ENCODE assay signal across 32 cellular contexts in the genomic region with DNA sequence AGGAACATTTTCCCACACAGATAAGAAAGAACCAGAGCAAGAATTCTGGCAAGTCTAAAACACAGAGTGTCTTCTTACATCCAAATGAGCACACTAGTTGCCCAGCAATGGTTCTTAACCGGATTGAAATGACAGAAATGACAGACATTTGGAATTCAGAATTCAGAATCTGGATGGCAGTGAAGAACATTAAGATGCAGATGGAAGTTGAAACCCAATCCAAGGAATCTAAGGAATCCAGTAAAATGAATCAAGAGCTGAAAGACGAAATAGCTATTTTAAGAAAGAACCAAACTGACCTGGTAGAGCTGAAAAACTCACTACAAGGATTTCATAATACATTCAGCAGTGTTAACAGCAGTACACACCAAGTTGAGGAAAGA. TPM values are rescaled to one million over a fixed set of nuclear protein-coding genes. Genes with fewer than 3 reads are reported as not detected.
DNase-seq lines count a peak whose midpoint lies in the region; ATAC-seq, FAIRE-seq and TF ChIP-seq lines count a peak whose summit lies in the region.
"Had no signal": no experiment of that assay in that cellular context is flagged by ENCODE, and none has a peak within 500 bp of the region (broad histone marks: within the 10 kb centered on the region; RNA-seq: fewer than 3 reads in every experiment).

No MANE protein-coding gene starts in this region.

- H3K4me1 Mint-ChIP-seq in T-helper 2 cell treated with Interferon-gamma antibody and Interleukin-4, amounts not matched to agents 5 μg/mL and 100 μg/mL, for 36 hours (ENCODE audit: low read depth) = peaks cover 20% of the 10 kb centered on the region
- H3K4me1 Mint-ChIP-seq in activated naive CD8-positive, alpha-beta T cell (ENCODE audit: low read depth) = peaks cover 31% of the 10 kb centered on the region

- H4K5ac ChIP-seq in IMR-90 (ENCODE audit: low read depth, low read length) = no peak overlapping the region

- no peak overlapping the region for H3K18ac ChIP-seq in IMR-90 (ENCODE audit: low read depth, low read length)

- CTCF ChIA-PET in IMR-90 (lab: Yijun Ruan, JAX) = no interaction called here

- TF ChIP-seq POLR2A in IMR-90 (IDR thresholded peaks at IDR 0.05; ENCODE audit: low read depth, low read length) = no peak

- H3K27me3 Mint-ChIP-seq in T-helper 2 cell treated with Interferon-gamma antibody and Interleukin-4, amounts not matched to agents 5 μg/mL and 100 μg/mL, for 36 hours (ENCODE audit: low read depth) = no peaks in the 10 kb centered on the region
- H3K27me3 Mint-ChIP-seq in activated naive CD8-positive, alpha-beta T cell = no peaks in the 10 kb centered on the region
- H3K27me3 Mint-ChIP-seq: CD4-positive, CD25-positive, alpha-beta regulatory T cell; dendritic cell treated with granulocyte-macrophage colony-stimulating factor and Interleukin-4, amounts not matched to agents 40 ng/mL and 50 ng/mL, for 4 days; naive B cell; progenitor cell of endocrine pancreas; stimulated activated memory B cell treated with anti-CD40 and anti-IgM and Interleukin-4, amounts not matched to agents 10 μg/mL and 1 μg/mL and 100 μg/mL, for 72 hours had no signal

- no CpG with 5 or more reads among the region's 2 CpGs for WGBS in IMR-90 (ENCODE audit: extremely low coverage in 2 of 2, insufficient read length in 1 of 2), 2 experiments
- WGBS in small intestine, 3 donors = 91 to 95% (median 94%) methylated on average over 2 of the region's 2 CpGs

- H4K20me1 ChIP-seq in IMR-90 (ENCODE audit: insufficient read depth, low read length) = no peaks in the 10 kb centered on the region

- DNase-seq in T-helper 2 cell treated with Interferon-gamma antibody and Interleukin-4, amounts not matched to agents 5 μg/mL and 100 μg/mL, for 36 hours (ENCODE audit: low spot score) = no peak
- DNase-seq in T-helper 2 cell = no peak
- peak; percentile 10 for DNase-seq in IMR-90
- peak; percentile 27 for DNase-seq in fibroblast of peridontal ligament (ENCODE audit: extremely low read depth)
- no peak for DNase-seq in small intestine
- DNase-seq: 8988T; activated CD4-positive, alpha-beta T cell treated with anti-CD3 and anti-CD28 coated beads for 48 hours; caudate nucleus; CD4-positive, CD25-positive, alpha-beta regulatory T cell; HFFc6; naive B cell; NCI-H1092 treated with DMSO at 0.1 percent for 48 hours; NCI-H187; NCI-H524 treated with DMSO at 0.1 percent for 48 hours; NK-92 treated with Interleukin-12 subunit alpha and Interleukin-12 subunit beta, amount 100 ng/mL, for 24 hours; PC-3; right lobe of liver; SK-N-SH; stimulated activated CD4-positive, alpha-beta T cell treated with anti-CD3 and anti-CD28 coated beads, Interleukin-4, amount 100 ng/mL, for 24 hours had no signal

- ATAC-seq in IMR-90 (ENCODE audit: low read depth) (no peak), GM18907 (IDR thresholded peaks at IDR 0.05; ENCODE audit: unreplicated experiment) (no peak), HG02763 (IDR thresholded peaks at IDR 0.05; ENCODE audit: unreplicated experiment) (no peak)
- ATAC-seq: gastroesophageal sphincter; GM23338; left lobe of liver; PC-3; right lobe of liver; stimulated activated memory B cell treated with anti-CD40 and anti-IgM and Interleukin-4, amounts not matched to agents 10 μg/mL and 1 μg/mL and 100 μg/mL, for 72 hours had no signal

- no peak overlapping the region for H2BK20ac ChIP-seq in IMR-90 (ENCODE audit: low read depth, low read length)

- H3K56ac ChIP-seq in IMR-90 (ENCODE audit: extremely low read depth, insufficient read depth, low read length) = no peak overlapping the region

- no peak overlapping the region for H3K27ac Mint-ChIP-seq in T-helper 2 cell treated with Interferon-gamma antibody and Interleukin-4, amounts not matched to agents 5 μg/mL and 100 μg/mL, for 36 hours
- H3K27ac Mint-ChIP-seq in activated naive CD8-positive, alpha-beta T cell = peak overlapping the region; percentile 41
- H3K27ac Mint-ChIP-seq: dendritic cell treated with granulocyte-macrophage colony-stimulating factor and Interleukin-4, amounts not matched to agents 40 ng/mL and 50 ng/mL, for 4 days; GM23338; HFFc6; progenitor cell of endocrine pancreas; stimulated activated memory B cell treated with anti-CD40 and anti-IgM and Interleukin-4, amounts not matched to agents 10 μg/mL and 1 μg/mL and 100 μg/mL, for 72 hours had no signal

- H3K9ac ChIP-seq in IMR-90 (ENCODE audit: low read depth, low read length) = no peak overlapping the region
- H3K9ac ChIP-seq: SK-N-SH had no signal

- no peak overlapping the region for H3K4ac ChIP-seq in IMR-90 (ENCODE audit: low read depth, low read length)

- peaks cover 46% of the 10 kb centered on the region for H3K36me3 Mint-ChIP-seq in T-helper 2 cell treated with Interferon-gamma antibody and Interleukin-4, amounts not matched to agents 5 μg/mL and 100 μg/mL, for 36 hours (ENCODE audit: low read depth)
- H3K36me3 Mint-ChIP-seq in activated naive CD8-positive, alpha-beta T cell = peaks cover 32% of the 10 kb centered on the region

- H3K4me2 ChIP-seq in IMR-90 (ENCODE audit: low read depth, low read length) = no peak overlapping the region; the same call in 1 of the 2 replicates
- H3K4me2 ChIP-seq: GM23338, SK-N-SH had no signal

- H3K23ac ChIP-seq in IMR-90 (ENCODE audit: low read depth, low read length) = no peak overlapping the region

- no peaks in the 10 kb centered on the region for H3K36me3 ChIP-seq in IMR-90 (ENCODE audit: control insufficient read depth, insufficient read depth, low read length)
- H3K36me3 ChIP-seq in small intestine (ENCODE audit: control insufficient read depth in 2 of 2, insufficient read depth in 2 of 2, low read length in 2 of 2) = peaks cover 2% of the 10 kb centered on the region in 2 donors

- H2AK9ac ChIP-seq in IMR-90 (replicated peaks; ENCODE audit: low read depth, low read length, poor library complexity) = no peak overlapping the region

- no peak overlapping the region for H4K8ac ChIP-seq in IMR-90 (ENCODE audit: low read depth in 2 of 2, low read length in 2 of 2)

- H2BK5ac ChIP-seq in IMR-90 (ENCODE audit: low read depth, low read length, poor library complexity, severe bottlenecking) = no peak overlapping the region

- H2AFZ ChIP-seq in IMR-90 (replicated peaks; ENCODE audit: low read length, poor library complexity) = no peak overlapping the region
- H2AFZ ChIP-seq: GM23338 had no signal

- H3K4me3 ChIP-seq in IMR-90 (ENCODE audit: insufficient read depth, low read depth, low read length) (no peak overlapping the region), small intestine (ENCODE audit: low read depth in 1 of 2, low read length in 2 of 2) (no peak overlapping the region)
- H3K4me3 ChIP-seq: ascending aorta, esophagus muscularis mucosa, gastroesophageal sphincter, GM23338, right lobe of liver had no signal

- FAIRE-seq in small intestine (lab: Jason Lieb, UNC) = no peak

- no peak overlapping the region for H3K14ac ChIP-seq in IMR-90 (replicated peaks; ENCODE audit: low read depth, low read length)

- no TSS peak for BruUV-seq in IMR-90 (replicated peaks; lab: Mats Ljungman, UMichigan)

- intact Hi-C loops in IMR-90 (cut with micrococcal nuclease) = no loop called here

- TF ChIP-seq RAD21 in IMR-90 (IDR thresholded peaks at IDR 0.05; ENCODE audit: low read length) = no peak

- H3K4me3 Mint-ChIP-seq in T-helper 2 cell treated with Interferon-gamma antibody and Interleukin-4, amounts not matched to agents 5 μg/mL and 100 μg/mL, for 36 hours = peak overlapping the region; percentile 13
- H3K4me3 Mint-ChIP-seq in activated naive CD8-positive, alpha-beta T cell = peak overlapping the region; percentile 17
- H3K4me3 Mint-ChIP-seq: CD4-positive, CD25-positive, alpha-beta regulatory T cell; dendritic cell treated with granulocyte-macrophage colony-stimulating factor and Interleukin-4, amounts not matched to agents 40 ng/mL and 50 ng/mL, for 4 days; GM23338; HFFc6; naive B cell; stimulated activated memory B cell treated with anti-CD40 and anti-IgM and Interleukin-4, amounts not matched to agents 10 μg/mL and 1 μg/mL and 100 μg/mL, for 72 hours had no signal

- POLR2A ChIA-PET in IMR-90 (lab: Charles Lee; ENCODE audit: unreplicated experiment) = no interaction called here

- H3K9me3 Mint-ChIP-seq in T-helper 2 cell treated with Interferon-gamma antibody and Interleukin-4, amounts not matched to agents 5 μg/mL and 100 μg/mL, for 36 hours = peaks cover 15% of the 10 kb centered on the region
- peaks cover 3% of the 10 kb centered on the region for H3K9me3 Mint-ChIP-seq in activated naive CD8-positive, alpha-beta T cell (ENCODE audit: low read depth)
- H3K9me3 Mint-ChIP-seq: HFFc6 had no signal

- H3K27me3 ChIP-seq in IMR-90 (ENCODE audit: control insufficient read depth, insufficient read depth, low read length) (no peaks in the 10 kb centered on the region), small intestine (ENCODE audit: control insufficient read depth in 2 of 2, insufficient read depth in 2 of 2, low read length in 2 of 2) (no peaks in the 10 kb centered on the region)
- H3K27me3 ChIP-seq: ascending aorta, esophagus muscularis mucosa, gastroesophageal sphincter, right lobe of liver had no signal

- no peak overlapping the region for H2BK15ac ChIP-seq in IMR-90 (ENCODE audit: low read depth, low read length)

- H2BK120ac ChIP-seq in IMR-90 (ENCODE audit: low read depth, low read length) = no peak overlapping the region

- no peak overlapping the region for H2AK5ac ChIP-seq in IMR-90 (ENCODE audit: low read depth, low read length)

- H3K27ac ChIP-seq in IMR-90 (ENCODE audit: insufficient read depth, low read length) (no peak overlapping the region), small intestine (ENCODE audit: low read depth in 1 of 2, low read length in 1 of 2) (no peak overlapping the region)
- H3K27ac ChIP-seq: ascending aorta, esophagus muscularis mucosa, gastroesophageal sphincter, HL-60, right lobe of liver, VCaP had no signal

- H3K4me1 ChIP-seq in IMR-90 (ENCODE audit: control insufficient read depth, insufficient read depth, low read length) (no peaks in the 10 kb centered on the region), small intestine (ENCODE audit: control insufficient read depth in 2 of 2, insufficient read depth in 1 of 2, low read depth in 1 of 2, low read length in 1 of 2) (no peaks in the 10 kb centered on the region)
- H3K4me1 ChIP-seq: ascending aorta, esophagus muscularis mucosa, gastroesophageal sphincter, right lobe of liver had no signal

- dilution Hi-C loops in IMR-90 (cut with HindIII; ENCODE audit: low sequenced_read_pairs, unreplicated experiment) = no loop called here

- no peak overlapping the region for H4K91ac ChIP-seq in IMR-90 (ENCODE audit: insufficient read depth, low read depth, low read length)

- no peak for TF ChIP-seq CTCF in IMR-90 (conservative IDR thresholded peaks at IDR 0.05; ENCODE audit: low read depth, low read length)

- no peaks in the 10 kb centered on the region; the same call in 1 of the 2 replicates for H3K9me1 ChIP-seq in IMR-90 (ENCODE audit: insufficient read depth, low read length)

- in situ Hi-C loops in IMR-90 (cut with MboI; ENCODE audit: low sequenced_read_pairs) = no loop called here

- H3K79me1 ChIP-seq in IMR-90 (ENCODE audit: low read depth in 1 of 2, low read length in 2 of 2) = peaks cover 6 to 24% of the 10 kb centered on the region in 2 experiments; a peak in 3 of 4 replicates

- H3K9me3 ChIP-seq in IMR-90 (ENCODE audit: control insufficient read depth, insufficient read depth, low read length) (no peaks in the 10 kb centered on the region), small intestine (ENCODE audit: control insufficient read depth, low read depth) (no peaks in the 10 kb centered on the region)
- H3K9me3 ChIP-seq: esophagus muscularis mucosa, gastroesophageal sphincter, right lobe of liver, SK-N-SH had no signal

RNA-seq across cellular contexts. Expression of a gene that starts 21.5 kb away (rescaled TPM):
- 22.4 and 25.8 TPM in 2 replicates for total RNA-seq in IMR-90 (2012; rRNA removed)
- 16.7 and 17.1 TPM in 2 replicates for polyA plus RNA-seq in IMR-90 (2012; rRNA removed)
- polyA plus RNA-seq in IMR-90 (2012; cell fraction: cytosol; rRNA removed) = 3.0 and 5.5 TPM in 2 replicates
- 1.2 and 9.5 TPM in 2 replicates for polyA plus RNA-seq in IMR-90 (2012; cell fraction: nucleus; rRNA removed; ENCODE audit: low replicate concordance)
- polyA plus RNA-seq in small intestine = 10 to 100 TPM; 10.1 to 13.9 (median 11.6) TPM

RNA-seq across cellular contexts. Expression of a gene that starts 21.6 kb away (rescaled TPM):
- total RNA-seq in IMR-90 (2012; rRNA removed) = 212 and 219 TPM in 2 replicates
- polyA plus RNA-seq in IMR-90 (2012; rRNA removed) (46.0 and 54.5 TPM in 2 replicates), small intestine (10 to 100 TPM in 2 of 3 donors, 1 to 10 TPM in 1; 7.8 to 32.1 (median 10.8) TPM)
- 12.4 and 22.2 TPM in 2 replicates for polyA plus RNA-seq in IMR-90 (2012; cell fraction: cytosol; rRNA removed)
- 8.6 and 63.3 TPM in 2 replicates for polyA plus RNA-seq in IMR-90 (2012; cell fraction: nucleus; rRNA removed; ENCODE audit: low replicate concordance)

Comparison
In these comparisons a context has a peak if more than half of its experiments do, and no peak if none do; other contexts are left out.
1. DNase-seq: peak in IMR-90 (single experiment) and fibroblast of peridontal ligament (single experiment); none in T-helper 2 cell treated with Interferon-gamma antibody and Interleukin-4, amounts not matched to agents 5 μg/mL and 100 μg/mL, for 36 hours (single experiment), T-helper 2 cell (0 of 5) and small intestine (single experiment).